8 cellular contexts compared by ENCODE assay signal in genomic region chr4:15778191-15778741, GRCh38. TPM values are rescaled to one million over a fixed set of nuclear protein-coding genes. Genes with fewer than 3 reads are reported as not detected.
DNase-seq lines count a peak whose midpoint lies in the region; ATAC-seq and TF ChIP-seq lines count a peak whose summit lies in the region.

Gene CD38 (plus strand): TSS chr4:15778328. CDS start chr4:15778415, 87 bp downstream.

- H3K36me3 ChIP-seq in lung (ENCODE audit: control insufficient read depth in 2 of 2, insufficient read depth in 2 of 2, low read length in 2 of 2), result no peaks in the 10 kb centered on the region

- TF ChIP-seq CTCF in lung (IDR thresholded peaks at IDR 0.05; ENCODE audit: control extremely low read depth, extremely low read depth), result no peak

- H3K9me3 Mint-ChIP-seq in central memory CD8-positive, alpha-beta T cell, result no peaks in the 10 kb centered on the region

- H3K27ac ChIP-seq in lung (ENCODE audit: low read depth in 1 of 2, low read length in 1 of 2), result peak within 1 kb of the TSS; percentile 1 to 42

- peak within 1 kb of the TSS; percentile 75 for H3K4me3 Mint-ChIP-seq in central memory CD8-positive, alpha-beta T cell

- peaks cover 36% of the 10 kb centered on the region for H3K4me1 Mint-ChIP-seq in central memory CD8-positive, alpha-beta T cell

- no peaks in the 10 kb centered on the region for H3K9me3 ChIP-seq in lung (ENCODE audit: control insufficient read depth in 2 of 2, insufficient read depth in 1 of 2, low read length in 1 of 2)

- H3K4me1 ChIP-seq in lung (ENCODE audit: control insufficient read depth in 2 of 2, insufficient read depth in 2 of 2, low read length in 2 of 2), result peaks cover 1 to 3% of the 10 kb centered on the region in 2 donors

- H3K27me3 ChIP-seq in lung (ENCODE audit: control insufficient read depth, insufficient read depth), result no peaks in the 10 kb centered on the region

- H3K36me3 Mint-ChIP-seq in central memory CD8-positive, alpha-beta T cell (ENCODE audit: insufficient read depth), result peaks cover 5% of the 10 kb centered on the region

- no peak within 1 kb of the TSS for H3K27ac Mint-ChIP-seq in central memory CD8-positive, alpha-beta T cell (ENCODE audit: low read depth)

- DNase-seq in activated T-cell treated with anti-CD3 and anti-CD28 coated beads for 24 hours (ENCODE audit: low read depth) (peak; percentile 42), activated T-cell treated with anti-CD3 and anti-CD28 coated beads for 4 hours (no peak), lung (ENCODE audit: low spot score) (peak; percentile 43), HK-2 (ENCODE audit: unreplicated experiment) (no peak)
- DNase-seq in central memory CD8-positive, alpha-beta T cell (ENCODE audit: low spot score in 2 of 2), result no peak
- DNase-seq in stimulated activated naive CD4-positive, alpha-beta T cell treated with Interleukin-2 at 50 U/mL for 16 hours (lab: John Stamatoyannopoulos, UW), result peak; percentile 46

- peak; percentile 66 for ATAC-seq in HG02973 (IDR thresholded peaks at IDR 0.05; ENCODE audit: unreplicated experiment)
- peak; percentile 47 for ATAC-seq in central memory CD8-positive, alpha-beta T cell (replicated peaks; ENCODE audit: extremely low read depth, poor library complexity, severe bottlenecking)
- peak; percentile 10 for ATAC-seq in lung (ENCODE audit: insufficient read depth, low FRiP score)

- H3K27me3 Mint-ChIP-seq in central memory CD8-positive, alpha-beta T cell, result peaks cover 9% of the 10 kb centered on the region

- peak within 1 kb of the TSS; percentile 52 for H3K4me3 ChIP-seq in lung

- peak; percentile 98 for TF ChIP-seq POLR2A in Raji (IDR thresholded peaks at IDR 0.05; ENCODE audit: insufficient read depth, low read depth, low read length)

- WGBS in lung, 2 donors, result 2 to 3% methylated on average over 36 of the region's 36 CpGs

RNA-seq across cellular contexts. Expression of gene CD38, which starts in this region (rescaled TPM):
- total RNA-seq in lung, result 10 to 100 TPM in 1 of 2 donors, 1 to 10 TPM in 1; 8.6 to 47.2 TPM
- 10 to 100 TPM in 1 of 2 donors, 1 to 10 TPM in 1; 4.8 to 20.2 TPM for polyA plus RNA-seq in lung

Comparison
In these comparisons a context has a peak if more than half of its experiments do, and no peak if none do; other contexts are left out.
1. DNase-seq: peak in activated T-cell treated with anti-CD3 and anti-CD28 coated beads for 24 hours (single experiment), lung (single experiment) and stimulated activated naive CD4-positive, alpha-beta T cell treated with Interleukin-2 at 50 U/mL for 16 hours (single experiment); none in activated T-cell treated with anti-CD3 and anti-CD28 coated beads for 4 hours (single experiment), central memory CD8-positive, alpha-beta T cell (0 of 2) and HK-2 (single experiment).
2. ATAC-seq: peak in every context shown above with its lines; median percentile 66 in HG02973; 47 in central memory CD8-positive, alpha-beta T cell; 10 in lung.